Comparison of ENCODE assay signal across 27 cellular contexts in the genomic region with DNA sequence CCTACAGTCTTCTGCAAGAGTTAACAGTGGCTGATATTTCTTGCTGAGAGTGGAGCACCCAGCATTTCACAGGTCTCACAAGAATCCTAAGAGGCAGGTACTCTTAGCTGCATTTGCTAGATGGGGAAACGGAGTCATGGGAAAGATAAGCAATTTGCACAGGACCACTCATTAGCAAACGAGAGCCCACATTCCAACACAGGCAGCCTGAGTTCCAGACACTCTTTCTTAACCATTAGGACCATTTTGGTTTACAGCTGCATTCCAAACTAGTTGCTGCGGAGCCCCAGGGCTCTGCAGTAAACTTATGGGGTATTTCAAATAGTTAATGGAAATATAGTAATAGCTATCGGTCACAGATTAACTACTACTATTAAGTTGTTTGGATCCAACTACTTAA. TPM values are rescaled to one million over a fixed set of nuclear protein-coding genes. Genes with fewer than 3 reads are reported as not detected.
"Had no signal": no experiment of that assay in that cellular context is flagged by ENCODE, and none has a peak within 500 bp of the region (broad histone marks: within the 10 kb centered on the region; RNA-seq: fewer than 3 reads in every experiment).

No MANE protein-coding gene starts in this region.

- H3K36me3 ChIP-seq: SJSA1 had no signal

- DNase-seq: Kasumi-1, MV-4-11, NCI-H1048, NCI-H1105, NCI-H1417, NCI-H146, NCI-H1694 treated with DMSO at 0.1 percent for 48 hours, NCI-H1930, NCI-H2081, NCI-H2107, NCI-H2227 treated with DMSO at 0.1 percent for 48 hours, NCI-H446, NCI-H510A, NCI-H524 treated with DMSO at 0.1 percent for 48 hours, NCI-H69, NCI-H774, OCI-M1, Right ventricle myocardium superior, RPMI8226, SIG-M5 had no signal

- H3K4me2 ChIP-seq: KMS-11 had no signal

- H3K9ac ChIP-seq: KMS-11 had no signal

- H3K4me3 ChIP-seq: K562, SJSA1, SK-N-MC had no signal

- H3K27me3 ChIP-seq: SJSA1 had no signal

- H3K27ac ChIP-seq: HL-60, KMS-11, SJSA1, SK-N-MC had no signal

- H3K9me3 ChIP-seq: SJSA1 had no signal

- H3K4me1 ChIP-seq: SJSA1 had no signal

RNA-seq across cellular contexts. Expression of a gene that starts 42.5 kb away (rescaled TPM):
- total RNA-seq: K562, M059J, Right ventricle myocardium superior, SJSA1 had no signal
- polyA plus RNA-seq: IgD-negative memory B cell, K562 had no signal
